In the genomic region with DNA sequence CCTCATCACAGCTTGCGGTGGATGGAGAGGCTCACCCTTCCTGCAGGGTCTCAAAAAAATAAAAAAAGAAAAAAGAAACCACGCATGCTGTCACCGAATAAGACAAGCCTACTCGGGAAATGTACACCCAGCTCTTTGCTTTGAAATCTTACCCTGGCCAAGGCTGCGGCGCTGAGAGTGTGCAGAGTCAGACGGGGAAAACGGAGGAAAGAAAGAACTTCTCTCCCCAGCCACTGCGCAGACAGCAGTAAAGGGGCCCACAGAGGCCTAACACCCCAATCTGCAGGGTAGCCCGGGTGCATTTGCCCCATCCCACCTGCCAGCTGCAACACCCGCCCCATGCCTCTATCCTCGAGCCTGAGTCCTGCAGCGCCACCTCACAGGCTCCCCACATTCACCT, we compare ENCODE assay signal across 14 cellular contexts.
"Had no signal": no experiment of that assay in that cellular context is flagged by ENCODE, and none has a peak within 500 bp of the region (broad histone marks: within the 10 kb centered on the region; RNA-seq: fewer than 3 reads in every experiment).

No MANE protein-coding gene starts in this region.

- H3K4me3 ChIP-seq: lung, testis had no signal

- H3K27me3 ChIP-seq: testis had no signal

- H3K4me1 Mint-ChIP-seq: activated T-helper 17 cell treated with anti-CD3 and anti-CD28 coated beads, Interleukin-2, amount 50 U/mL, for 72 hours; central memory CD8-positive, alpha-beta T cell had no signal

- H3K27ac ChIP-seq: testis had no signal

- H3K4me3 Mint-ChIP-seq: activated naive CD4-positive, alpha-beta T cell treated with anti-CD3 and anti-CD28 coated beads for 36 hours; activated T-helper 17 cell treated with anti-CD3 and anti-CD28 coated beads, Interleukin-2, amount 50 U/mL, for 72 hours; central memory CD8-positive, alpha-beta T cell; dendritic cell treated with granulocyte-macrophage colony-stimulating factor and Interleukin-4, amounts not matched to agents 40 ng/mL and 50 ng/mL, for 4 days; naive B cell; stimulated activated naive CD8-positive, alpha-beta T cell treated with anti-CD3 and anti-CD28 coated beads, Interleukin-15, amount 100 ng/mL, for 72 hours had no signal

- ATAC-seq: activated T-helper 17 cell treated with anti-CD3 and anti-CD28 coated beads, Interleukin-2, amount 50 U/mL, for 72 hours; stimulated activated naive CD8-positive, alpha-beta T cell treated with anti-CD3 and anti-CD28 coated beads, Interleukin-15, amount 100 ng/mL, for 72 hours had no signal

- H3K9me3 ChIP-seq: testis had no signal

- H3K27ac Mint-ChIP-seq: activated naive CD4-positive, alpha-beta T cell treated with anti-CD3 and anti-CD28 coated beads for 36 hours; activated T-helper 17 cell treated with anti-CD3 and anti-CD28 coated beads, Interleukin-2, amount 50 U/mL, for 72 hours; dendritic cell treated with granulocyte-macrophage colony-stimulating factor and Interleukin-4, amounts not matched to agents 40 ng/mL and 50 ng/mL, for 4 days; stimulated activated naive CD8-positive, alpha-beta T cell treated with anti-CD3 and anti-CD28 coated beads, Interleukin-15, amount 100 ng/mL, for 72 hours had no signal

- H3K36me3 Mint-ChIP-seq: naive B cell had no signal

- DNase-seq: activated CD4-positive, alpha-beta T cell treated with anti-CD3 and anti-CD28 coated beads, Interleukin-2, amount 50 U/mL, for 1 hour; activated naive CD4-positive, alpha-beta T cell treated with anti-CD3 and anti-CD28 coated beads for 36 hours; activated T-cell treated with anti-CD3 and anti-CD28 coated beads for 4 hours; erythroblast; naive B cell; stimulated activated CD4-positive, alpha-beta T cell treated with anti-CD3 and anti-CD28 coated beads, Interleukin-4, amount 100 ng/mL, for 1 hour; stimulated activated CD8-positive, alpha-beta memory T cell treated with anti-CD3 and anti-CD28 coated beads, Interleukin-4, amount 100 ng/mL, for 48 hours; stimulated activated naive CD8-positive, alpha-beta T cell treated with anti-CD3 and anti-CD28 coated beads, Interleukin-15, amount 100 ng/mL, for 72 hours; T-helper 2 cell; testis had no signal

- H3K4me1 ChIP-seq: testis had no signal

- H3K9me3 Mint-ChIP-seq: activated naive CD4-positive, alpha-beta T cell treated with anti-CD3 and anti-CD28 coated beads for 36 hours; activated T-helper 17 cell treated with anti-CD3 and anti-CD28 coated beads, Interleukin-2, amount 50 U/mL, for 72 hours; central memory CD8-positive, alpha-beta T cell; dendritic cell treated with granulocyte-macrophage colony-stimulating factor and Interleukin-4, amounts not matched to agents 40 ng/mL and 50 ng/mL, for 4 days; naive B cell; stimulated activated naive CD8-positive, alpha-beta T cell treated with anti-CD3 and anti-CD28 coated beads, Interleukin-15, amount 100 ng/mL, for 72 hours had no signal
